Comparison of ENCODE assay signal across 1 cellular context in the genomic region with DNA sequence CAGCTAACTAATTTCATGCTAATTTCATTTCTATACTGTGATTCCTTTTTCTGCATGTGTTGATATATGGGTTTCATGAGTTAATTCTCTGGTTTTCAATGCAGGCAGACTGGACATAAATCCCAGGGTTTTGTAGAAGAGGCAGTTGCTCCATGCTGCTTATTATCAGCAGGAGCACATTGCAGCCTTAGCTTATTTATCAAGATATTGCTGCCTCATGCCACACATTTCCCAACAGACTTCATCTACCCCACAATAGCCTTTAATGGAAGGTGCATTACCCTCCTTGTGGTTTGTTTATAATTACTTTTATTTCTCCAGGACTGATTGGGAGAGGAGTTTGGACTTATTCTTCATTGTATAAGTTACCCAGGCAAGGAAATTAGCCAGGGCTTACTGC.
TF ChIP-seq lines count a peak whose summit lies in the region.

No MANE protein-coding gene starts in this region.

TF ChIP-seq in K562, 482 proteins besides CTCF, POLR2A, EP300 and RAD21 (continued from another document and continues in another):
- TF ChIP-seq, protein P1, sequence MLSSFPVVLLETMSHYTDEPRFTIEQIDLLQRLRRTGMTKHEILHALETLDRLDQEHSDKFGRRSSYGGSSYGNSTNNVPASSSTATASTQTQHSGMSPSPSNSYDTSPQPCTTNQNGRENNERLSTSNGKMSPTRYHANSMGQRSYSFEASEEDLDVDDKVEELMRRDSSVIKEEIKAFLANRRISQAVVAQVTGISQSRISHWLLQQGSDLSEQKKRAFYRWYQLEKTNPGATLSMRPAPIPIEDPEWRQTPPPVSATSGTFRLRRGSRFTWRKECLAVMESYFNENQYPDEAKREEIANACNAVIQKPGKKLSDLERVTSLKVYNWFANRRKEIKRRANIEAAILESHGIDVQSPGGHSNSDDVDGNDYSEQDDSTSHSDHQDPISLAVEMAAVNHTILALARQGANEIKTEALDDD (IDR thresholded peaks at IDR 0.05) = 0 out of 2 replicates have a peak, but pooled peaks have one; percentile 22
- TF ChIP-seq KDM1A (IDR thresholded peaks at IDR 0.05) (peak; percentile 68 to 79; a peak in 3 of 4 replicates), CEBPB (tag; IDR thresholded peaks at IDR 0.05) (peak; percentile 95), ESRRB (CRISPR knock-in tag; IDR thresholded peaks at IDR 0.05; ENCODE audit: borderline replicate concordance) (no peak), MAFF (IDR thresholded peaks at IDR 0.05; ENCODE audit: low read length) (peak; percentile 58; the same call in 1 of the 2 replicates), ZC3H11A (IDR thresholded peaks at IDR 0.05; ENCODE audit: low read depth, low read length) (no peak), NCOA2 (IDR thresholded peaks at IDR 0.05; ENCODE audit: partially characterized antibody in 2 of 2) (no peak), TCF3 (CRISPR knock-in tag; IDR thresholded peaks at IDR 0.05) (peak; percentile 89), CBX5 (IDR thresholded peaks at IDR 0.05; ENCODE audit: borderline replicate concordance, low read depth) (no peak), ZNF764 (CRISPR knock-in tag; IDR thresholded peaks at IDR 0.05; ENCODE audit: low read depth) (no peak), CREM (IDR thresholded peaks at IDR 0.05; ENCODE audit: low read depth) (no peak), EWSR1 (IDR thresholded peaks at IDR 0.05; ENCODE audit: borderline replicate concordance, low read depth, partially characterized antibody) (no peak), GABPA (tag; conservative IDR thresholded peaks at IDR 0.05; ENCODE audit: low read depth) (no peak), ETV5 (CRISPR knock-in tag; IDR thresholded peaks at IDR 0.05; ENCODE audit: low read depth) (no peak), GATAD2B (IDR thresholded peaks at IDR 0.05; ENCODE audit: borderline replicate concordance) (peak; percentile 50), TBP (optimal IDR thresholded peaks at IDR 0.05; ENCODE audit: low read depth, low read length) (no peak), TAF7 (tag; IDR thresholded peaks at IDR 0.05) (no peak), ZBTB8A (IDR thresholded peaks at IDR 0.05; ENCODE audit: partially characterized antibody) (no peak), HMG20A (CRISPR knock-in tag; conservative IDR thresholded peaks at IDR 0.05) (no peak; the same call in 1 of the 2 replicates), DDX20 (tag; IDR thresholded peaks at IDR 0.05; ENCODE audit: low read depth) (no peak), JUND (IDR thresholded peaks at IDR 0.05; ENCODE audit: borderline replicate concordance, low read depth, low read length) (peak; percentile 45; the same call in 1 of the 2 replicates), JUND (tag; IDR thresholded peaks at IDR 0.05; ENCODE audit: borderline replicate concordance, low read depth, low read length) (peak; percentile 50; the same call in 1 of the 3 replicates), NBN (IDR thresholded peaks at IDR 0.05; ENCODE audit: low read depth) (0 out of 2 replicates have a peak, but pooled peaks have one; percentile 48), PCBP1 (IDR thresholded peaks at IDR 0.05; ENCODE audit: low read depth, low read length, poor library complexity, severe bottlenecking) (no peak), CSDE1 (IDR thresholded peaks at IDR 0.05) (no peak), TFAM (CRISPR knock-in tag; conservative IDR thresholded peaks at IDR 0.05) (no peak), PYGO2 (tag; IDR thresholded peaks at IDR 0.05) (no peak), ZNF24 (IDR thresholded peaks at IDR 0.05) (no peak), FOS (IDR thresholded peaks at IDR 0.05; ENCODE audit: extremely low read depth, insufficient read length) (no peak), RBFOX2 (IDR thresholded peaks at IDR 0.05; ENCODE audit: low read depth, low read length) (no peak), ZNF197 (CRISPR knock-in tag; IDR thresholded peaks at IDR 0.05; ENCODE audit: low read depth) (no peak), CCNT2 (IDR thresholded peaks at IDR 0.05; ENCODE audit: borderline replicate concordance, extremely low read depth, insufficient read length, low read depth, low read length) (peak; percentile 78), TOE1 (IDR thresholded peaks at IDR 0.05; ENCODE audit: borderline replicate concordance) (no peak), TOE1 (CRISPR knock-in tag; IDR thresholded peaks at IDR 0.05; ENCODE audit: borderline replicate concordance, low read depth) (no peak), SMAD2 (IDR thresholded peaks at IDR 0.05; ENCODE audit: low read depth, low read length) (no peak), ESRRA (IDR thresholded peaks at IDR 0.05; ENCODE audit: borderline replicate concordance, low read depth) (peak; percentile 29; the same call in 1 of the 2 replicates), ZBTB7A (IDR thresholded peaks at IDR 0.05; ENCODE audit: borderline replicate concordance, control insufficient read depth, low read depth, low read length) (no peak), MYBL2 (IDR thresholded peaks at IDR 0.05; ENCODE audit: low read depth) (no peak), MYBL2 (CRISPR knock-in tag; IDR thresholded peaks at IDR 0.05; ENCODE audit: borderline replicate concordance) (no peak), KHSRP (IDR thresholded peaks at IDR 0.05) (no peak), EZH2 (IDR thresholded peaks at IDR 0.05; ENCODE audit: borderline replicate concordance, low read depth, low read length) (no peak)
- TF ChIP-seq, protein P2, sequence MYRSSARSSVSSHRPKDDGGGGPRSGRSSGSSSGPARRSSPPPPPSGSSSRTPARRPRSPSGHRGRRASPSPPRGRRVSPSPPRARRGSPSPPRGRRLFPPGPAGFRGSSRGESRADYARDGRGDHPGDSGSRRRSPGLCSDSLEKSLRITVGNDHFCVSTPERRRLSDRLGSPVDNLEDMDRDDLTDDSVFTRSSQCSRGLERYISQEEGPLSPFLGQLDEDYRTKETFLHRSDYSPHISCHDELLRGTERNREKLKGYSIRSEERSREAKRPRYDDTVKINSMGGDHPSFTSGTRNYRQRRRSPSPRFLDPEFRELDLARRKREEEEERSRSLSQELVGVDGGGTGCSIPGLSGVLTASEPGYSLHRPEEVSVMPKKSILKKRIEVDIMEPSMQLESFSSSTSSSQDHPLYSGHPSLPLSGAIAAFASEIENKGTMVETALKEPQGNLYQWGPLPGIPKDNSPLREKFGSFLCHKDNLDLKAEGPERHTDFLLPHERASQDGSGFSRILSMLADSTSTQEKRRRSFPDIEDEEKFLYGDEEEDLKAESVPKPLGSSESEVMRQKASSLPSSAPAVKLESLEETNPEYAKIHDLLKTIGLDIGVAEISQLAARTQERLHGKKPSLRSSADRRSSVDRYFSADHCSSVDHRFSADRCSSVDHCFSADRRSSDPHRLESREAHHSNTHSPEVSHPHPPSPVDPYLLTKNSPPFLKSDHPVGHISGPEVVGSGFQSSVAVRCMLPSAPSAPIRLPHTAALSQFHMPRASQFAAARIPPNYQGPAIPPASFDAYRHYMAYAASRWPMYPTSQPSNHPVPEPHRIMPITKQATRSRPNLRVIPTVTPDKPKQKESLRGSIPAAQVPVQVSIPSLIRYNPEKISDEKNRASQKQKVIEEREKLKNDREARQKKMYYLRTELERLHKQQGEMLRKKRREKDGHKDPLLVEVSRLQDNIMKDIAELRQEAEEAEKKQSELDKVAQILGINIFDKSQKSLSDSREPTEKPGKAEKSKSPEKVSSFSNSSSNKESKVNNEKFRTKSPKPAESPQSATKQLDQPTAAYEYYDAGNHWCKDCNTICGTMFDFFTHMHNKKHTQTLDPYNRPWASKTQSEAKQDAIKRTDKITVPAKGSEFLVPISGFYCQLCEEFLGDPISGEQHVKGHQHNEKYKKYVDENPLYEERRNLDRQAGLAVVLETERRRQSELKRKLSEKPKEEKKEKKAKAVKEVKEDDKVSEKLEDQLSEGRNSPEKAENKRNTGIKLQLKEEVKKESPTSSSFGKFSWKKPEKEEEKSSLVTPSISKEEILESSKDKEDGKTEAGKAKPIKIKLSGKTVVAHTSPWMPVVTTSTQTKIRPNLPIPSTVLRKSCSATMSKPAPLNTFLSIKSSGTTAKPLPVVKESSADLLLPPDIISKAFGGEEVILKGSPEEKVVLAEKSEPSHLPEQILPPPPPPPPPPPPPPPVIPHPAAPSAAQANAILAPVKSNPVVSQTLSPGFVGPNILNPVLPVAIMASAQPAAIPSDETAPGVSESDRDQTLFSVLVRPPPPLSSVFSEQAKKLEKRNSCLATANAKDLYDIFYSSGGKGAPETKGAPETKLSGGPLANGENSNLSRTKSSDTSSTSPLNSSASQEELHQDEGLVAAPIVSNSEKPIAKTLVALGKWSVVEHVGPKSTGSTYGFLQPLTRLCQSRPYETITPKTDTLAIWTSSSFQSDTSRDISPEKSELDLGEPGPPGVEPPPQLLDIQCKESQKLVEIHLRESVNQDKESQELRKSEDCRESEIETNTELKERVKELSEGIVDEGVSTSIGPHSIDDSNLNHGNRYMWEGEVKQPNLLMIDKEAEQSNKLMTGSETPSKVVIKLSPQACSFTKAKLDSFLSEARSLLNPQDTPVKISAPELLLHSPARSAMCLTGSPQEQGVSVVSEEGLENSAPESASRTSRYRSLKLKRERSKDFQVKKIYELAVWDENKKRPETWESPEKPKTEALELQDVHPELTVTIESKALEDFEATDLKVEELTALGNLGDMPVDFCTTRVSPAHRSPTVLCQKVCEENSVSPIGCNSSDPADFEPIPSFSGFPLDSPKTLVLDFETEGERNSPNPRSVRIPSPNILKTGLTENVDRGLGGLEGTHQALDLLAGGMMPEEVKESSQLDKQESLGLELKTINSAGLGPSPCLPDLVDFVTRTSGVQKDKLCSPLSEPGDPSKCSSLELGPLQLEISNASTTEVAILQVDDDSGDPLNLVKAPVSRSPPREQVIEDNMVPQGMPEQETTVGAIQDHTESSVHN (IDR thresholded peaks at IDR 0.05; ENCODE audit: borderline replicate concordance in 1 of 2, low read depth in 1 of 2) = no peak
- TF ChIP-seq, protein P3, sequence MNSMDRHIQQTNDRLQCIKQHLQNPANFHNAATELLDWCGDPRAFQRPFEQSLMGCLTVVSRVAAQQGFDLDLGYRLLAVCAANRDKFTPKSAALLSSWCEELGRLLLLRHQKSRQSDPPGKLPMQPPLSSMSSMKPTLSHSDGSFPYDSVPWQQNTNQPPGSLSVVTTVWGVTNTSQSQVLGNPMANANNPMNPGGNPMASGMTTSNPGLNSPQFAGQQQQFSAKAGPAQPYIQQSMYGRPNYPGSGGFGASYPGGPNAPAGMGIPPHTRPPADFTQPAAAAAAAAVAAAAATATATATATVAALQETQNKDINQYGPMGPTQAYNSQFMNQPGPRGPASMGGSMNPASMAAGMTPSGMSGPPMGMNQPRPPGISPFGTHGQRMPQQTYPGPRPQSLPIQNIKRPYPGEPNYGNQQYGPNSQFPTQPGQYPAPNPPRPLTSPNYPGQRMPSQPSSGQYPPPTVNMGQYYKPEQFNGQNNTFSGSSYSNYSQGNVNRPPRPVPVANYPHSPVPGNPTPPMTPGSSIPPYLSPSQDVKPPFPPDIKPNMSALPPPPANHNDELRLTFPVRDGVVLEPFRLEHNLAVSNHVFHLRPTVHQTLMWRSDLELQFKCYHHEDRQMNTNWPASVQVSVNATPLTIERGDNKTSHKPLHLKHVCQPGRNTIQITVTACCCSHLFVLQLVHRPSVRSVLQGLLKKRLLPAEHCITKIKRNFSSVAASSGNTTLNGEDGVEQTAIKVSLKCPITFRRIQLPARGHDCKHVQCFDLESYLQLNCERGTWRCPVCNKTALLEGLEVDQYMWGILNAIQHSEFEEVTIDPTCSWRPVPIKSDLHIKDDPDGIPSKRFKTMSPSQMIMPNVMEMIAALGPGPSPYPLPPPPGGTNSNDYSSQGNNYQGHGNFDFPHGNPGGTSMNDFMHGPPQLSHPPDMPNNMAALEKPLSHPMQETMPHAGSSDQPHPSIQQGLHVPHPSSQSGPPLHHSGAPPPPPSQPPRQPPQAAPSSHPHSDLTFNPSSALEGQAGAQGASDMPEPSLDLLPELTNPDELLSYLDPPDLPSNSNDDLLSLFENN (IDR thresholded peaks at IDR 0.05; ENCODE audit: low read depth in 2 of 2, low read length in 2 of 2) = 0 out of 4 replicates have a peak, but pooled peaks of 1 of the 2 experiments have one; percentile 47
- TF ChIP-seq, protein P4, sequence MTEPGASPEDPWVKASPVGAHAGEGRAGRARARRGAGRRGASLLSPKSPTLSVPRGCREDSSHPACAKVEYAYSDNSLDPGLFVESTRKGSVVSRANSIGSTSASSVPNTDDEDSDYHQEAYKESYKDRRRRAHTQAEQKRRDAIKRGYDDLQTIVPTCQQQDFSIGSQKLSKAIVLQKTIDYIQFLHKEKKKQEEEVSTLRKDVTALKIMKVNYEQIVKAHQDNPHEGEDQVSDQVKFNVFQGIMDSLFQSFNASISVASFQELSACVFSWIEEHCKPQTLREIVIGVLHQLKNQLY (CRISPR knock-in tag; conservative IDR thresholded peaks at IDR 0.05) = no peak
- TF ChIP-seq, protein P5, sequence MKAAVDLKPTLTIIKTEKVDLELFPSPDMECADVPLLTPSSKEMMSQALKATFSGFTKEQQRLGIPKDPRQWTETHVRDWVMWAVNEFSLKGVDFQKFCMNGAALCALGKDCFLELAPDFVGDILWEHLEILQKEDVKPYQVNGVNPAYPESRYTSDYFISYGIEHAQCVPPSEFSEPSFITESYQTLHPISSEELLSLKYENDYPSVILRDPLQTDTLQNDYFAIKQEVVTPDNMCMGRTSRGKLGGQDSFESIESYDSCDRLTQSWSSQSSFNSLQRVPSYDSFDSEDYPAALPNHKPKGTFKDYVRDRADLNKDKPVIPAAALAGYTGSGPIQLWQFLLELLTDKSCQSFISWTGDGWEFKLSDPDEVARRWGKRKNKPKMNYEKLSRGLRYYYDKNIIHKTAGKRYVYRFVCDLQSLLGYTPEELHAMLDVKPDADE (conservative IDR thresholded peaks at IDR 0.05; ENCODE audit: control insufficient read depth, low read depth, low read length) = no peak
- TF ChIP-seq, protein P6, sequence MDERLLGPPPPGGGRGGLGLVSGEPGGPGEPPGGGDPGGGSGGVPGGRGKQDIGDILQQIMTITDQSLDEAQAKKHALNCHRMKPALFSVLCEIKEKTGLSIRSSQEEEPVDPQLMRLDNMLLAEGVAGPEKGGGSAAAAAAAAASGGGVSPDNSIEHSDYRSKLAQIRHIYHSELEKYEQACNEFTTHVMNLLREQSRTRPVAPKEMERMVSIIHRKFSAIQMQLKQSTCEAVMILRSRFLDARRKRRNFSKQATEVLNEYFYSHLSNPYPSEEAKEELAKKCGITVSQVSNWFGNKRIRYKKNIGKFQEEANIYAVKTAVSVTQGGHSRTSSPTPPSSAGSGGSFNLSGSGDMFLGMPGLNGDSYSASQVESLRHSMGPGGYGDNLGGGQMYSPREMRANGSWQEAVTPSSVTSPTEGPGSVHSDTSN (CRISPR knock-in tag; IDR thresholded peaks at IDR 0.05; ENCODE audit: low read depth) = no peak
- TF ChIP-seq, protein P6 (tag; conservative IDR thresholded peaks at IDR 0.05; ENCODE audit: low read depth) = peak; percentile 85
